In the genomic region with DNA sequence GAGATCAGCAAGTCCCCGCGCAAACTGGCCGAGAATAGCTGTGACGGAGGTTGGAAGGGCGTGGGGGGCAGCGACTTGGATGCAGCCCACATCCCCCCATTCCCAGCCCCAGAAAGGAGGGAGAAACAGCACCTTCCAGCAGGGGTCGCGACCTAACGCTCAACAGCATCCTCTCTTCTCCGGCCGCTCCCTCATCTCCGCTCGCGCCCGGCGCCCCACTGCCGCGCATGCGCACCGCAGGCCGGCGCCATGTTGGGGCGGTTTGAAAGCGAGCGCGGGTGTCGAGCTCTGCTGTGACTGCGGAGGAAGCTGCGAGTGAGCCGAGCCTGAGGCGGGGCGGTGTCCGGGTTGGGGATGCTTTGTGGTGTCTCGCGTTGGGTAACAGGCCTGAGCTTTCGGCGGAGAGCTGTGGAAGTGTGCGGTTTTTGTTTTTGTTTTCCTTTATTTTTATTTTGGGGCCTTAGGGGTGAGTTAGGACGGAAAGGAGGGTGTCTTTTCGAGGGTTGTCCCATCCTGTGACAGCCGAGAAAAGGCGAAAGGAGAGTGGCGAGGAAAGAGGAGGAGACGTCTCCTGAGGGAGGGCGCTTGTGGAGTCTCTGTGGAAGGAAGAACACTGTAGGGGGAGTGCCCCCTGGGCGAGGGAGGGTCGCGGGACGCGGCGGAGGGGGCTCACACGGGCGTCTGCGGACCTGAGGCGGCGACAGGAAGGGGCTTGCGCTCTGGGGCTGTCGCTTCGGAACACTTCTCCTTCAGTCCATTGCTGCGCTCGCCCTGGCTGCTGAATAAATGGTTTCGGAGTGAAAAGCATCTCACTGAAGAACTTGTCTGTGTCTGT, we compare ENCODE assay signal across 1 cellular context.
TF ChIP-seq lines count a peak whose summit lies in the region.

C18orf54 (plus strand) TSS at position 247 of the 835 bp plus-strand sequence. CDS start 2,667 bp downstream, outside the sequence.
STARD6 (minus strand) TSS at position 199 of the 835 bp plus-strand sequence. CDS start 3,285 bp downstream, outside the sequence.

TF ChIP-seq in GM12878, 131 proteins besides CTCF, POLR2A, EP300 and RAD21 (continued from another document):
- TF ChIP-seq, protein P1, sequence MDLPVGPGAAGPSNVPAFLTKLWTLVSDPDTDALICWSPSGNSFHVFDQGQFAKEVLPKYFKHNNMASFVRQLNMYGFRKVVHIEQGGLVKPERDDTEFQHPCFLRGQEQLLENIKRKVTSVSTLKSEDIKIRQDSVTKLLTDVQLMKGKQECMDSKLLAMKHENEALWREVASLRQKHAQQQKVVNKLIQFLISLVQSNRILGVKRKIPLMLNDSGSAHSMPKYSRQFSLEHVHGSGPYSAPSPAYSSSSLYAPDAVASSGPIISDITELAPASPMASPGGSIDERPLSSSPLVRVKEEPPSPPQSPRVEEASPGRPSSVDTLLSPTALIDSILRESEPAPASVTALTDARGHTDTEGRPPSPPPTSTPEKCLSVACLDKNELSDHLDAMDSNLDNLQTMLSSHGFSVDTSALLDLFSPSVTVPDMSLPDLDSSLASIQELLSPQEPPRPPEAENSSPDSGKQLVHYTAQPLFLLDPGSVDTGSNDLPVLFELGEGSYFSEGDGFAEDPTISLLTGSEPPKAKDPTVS (IDR thresholded peaks at IDR 0.05; ENCODE audit: low read depth, low read length) = no peak
- TF ChIP-seq IKZF2 (IDR thresholded peaks at IDR 0.05) (peak; percentile 32 to 56; a peak in 3 of 4 replicates), SIN3A (IDR thresholded peaks at IDR 0.05; ENCODE audit: low read depth, low read length) (peak; percentile 96)
TF ChIP-seq in GM12878: peak in this region for 34.
